ENCODE assay signal across 1 cellular context in the genomic region with DNA sequence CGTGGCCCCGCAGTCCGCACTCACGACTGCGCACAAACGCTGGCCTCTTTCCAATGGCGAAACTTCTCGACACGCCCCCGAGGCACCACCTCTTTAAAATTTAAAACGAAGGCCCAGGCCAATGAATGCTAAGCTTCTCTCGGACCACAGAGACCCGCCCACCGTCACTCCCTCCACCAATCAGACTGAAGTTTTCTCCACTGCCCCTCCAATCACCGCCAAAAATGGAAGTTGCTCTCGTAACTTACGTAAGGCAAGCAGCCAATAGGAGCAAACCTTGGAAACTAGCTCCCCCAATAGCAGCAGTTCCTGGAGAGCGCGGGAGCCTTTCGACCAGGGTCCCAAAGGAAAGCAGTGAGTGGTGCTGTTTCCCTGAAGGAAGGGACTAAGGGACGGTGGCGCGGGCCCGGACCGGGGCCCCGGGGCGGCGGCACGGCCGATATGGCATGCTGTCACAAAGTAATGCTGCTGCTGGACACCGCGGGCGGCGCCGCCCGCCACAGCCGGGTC.
TF ChIP-seq lines count a peak whose summit lies in the region.

A gene with protein sequence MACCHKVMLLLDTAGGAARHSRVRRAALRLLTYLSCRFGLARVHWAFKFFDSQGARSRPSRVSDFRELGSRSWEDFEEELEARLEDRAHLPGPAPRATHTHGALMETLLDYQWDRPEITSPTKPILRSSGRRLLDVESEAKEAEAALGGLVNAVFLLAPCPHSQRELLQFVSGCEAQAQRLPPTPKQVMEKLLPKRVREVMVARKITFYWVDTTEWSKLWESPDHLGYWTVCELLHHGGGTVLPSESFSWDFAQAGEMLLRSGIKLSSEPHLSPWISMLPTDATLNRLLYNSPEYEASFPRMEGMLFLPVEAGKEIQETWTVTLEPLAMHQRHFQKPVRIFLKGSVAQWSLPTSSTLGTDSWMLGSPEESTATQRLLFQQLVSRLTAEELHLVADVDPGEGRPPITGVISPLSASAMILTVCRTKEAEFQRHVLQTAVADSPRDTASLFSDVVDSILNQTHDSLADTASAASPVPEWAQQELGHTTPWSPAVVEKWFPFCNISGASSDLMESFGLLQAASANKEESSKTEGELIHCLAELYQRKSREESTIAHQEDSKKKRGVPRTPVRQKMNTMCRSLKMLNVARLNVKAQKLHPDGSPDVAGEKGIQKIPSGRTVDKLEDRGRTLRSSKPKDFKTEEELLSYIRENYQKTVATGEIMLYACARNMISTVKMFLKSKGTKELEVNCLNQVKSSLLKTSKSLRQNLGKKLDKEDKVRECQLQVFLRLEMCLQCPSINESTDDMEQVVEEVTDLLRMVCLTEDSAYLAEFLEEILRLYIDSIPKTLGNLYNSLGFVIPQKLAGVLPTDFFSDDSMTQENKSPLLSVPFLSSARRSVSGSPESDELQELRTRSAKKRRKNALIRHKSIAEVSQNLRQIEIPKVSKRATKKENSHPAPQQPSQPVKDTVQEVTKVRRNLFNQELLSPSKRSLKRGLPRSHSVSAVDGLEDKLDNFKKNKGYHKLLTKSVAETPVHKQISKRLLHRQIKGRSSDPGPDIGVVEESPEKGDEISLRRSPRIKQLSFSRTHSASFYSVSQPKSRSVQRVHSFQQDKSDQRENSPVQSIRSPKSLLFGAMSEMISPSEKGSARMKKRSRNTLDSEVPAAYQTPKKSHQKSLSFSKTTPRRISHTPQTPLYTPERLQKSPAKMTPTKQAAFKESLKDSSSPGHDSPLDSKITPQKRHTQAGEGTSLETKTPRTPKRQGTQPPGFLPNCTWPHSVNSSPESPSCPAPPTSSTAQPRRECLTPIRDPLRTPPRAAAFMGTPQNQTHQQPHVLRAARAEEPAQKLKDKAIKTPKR (N-terminal part only) (plus strand): TSS at position 324 of the 510 bp plus-strand sequence. CDS start 118 bp downstream, at position 442.

TF ChIP-seq in HepG2, 621 proteins besides CTCF, POLR2A, EP300 and RAD21 (continues in another document):
- TF ChIP-seq, protein P1, sequence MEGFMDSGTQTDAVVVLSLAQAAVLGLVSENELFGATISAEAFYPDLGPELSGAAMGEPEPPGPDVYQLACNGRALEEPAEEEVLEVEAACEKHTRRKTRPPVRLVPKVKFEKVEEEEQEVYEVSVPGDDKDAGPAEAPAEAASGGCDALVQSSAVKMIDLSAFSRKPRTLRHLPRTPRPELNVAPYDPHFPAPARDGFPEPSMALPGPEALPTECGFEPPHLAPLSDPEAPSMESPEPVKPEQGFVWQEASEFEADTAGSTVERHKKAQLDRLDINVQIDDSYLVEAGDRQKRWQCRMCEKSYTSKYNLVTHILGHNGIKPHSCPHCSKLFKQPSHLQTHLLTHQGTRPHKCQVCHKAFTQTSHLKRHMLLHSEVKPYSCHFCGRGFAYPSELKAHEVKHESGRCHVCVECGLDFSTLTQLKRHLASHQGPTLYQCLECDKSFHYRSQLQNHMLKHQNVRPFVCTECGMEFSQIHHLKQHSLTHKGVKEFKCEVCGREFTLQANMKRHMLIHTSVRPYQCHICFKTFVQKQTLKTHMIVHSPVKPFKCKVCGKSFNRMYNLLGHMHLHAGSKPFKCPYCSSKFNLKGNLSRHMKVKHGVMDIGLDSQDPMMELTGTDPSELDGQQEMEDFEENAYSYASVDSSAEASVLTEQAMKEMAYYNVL (CRISPR knock-in tag; IDR thresholded peaks at IDR 0.05; ENCODE audit: borderline replicate concordance), result no peak
- TF ChIP-seq, protein P2, sequence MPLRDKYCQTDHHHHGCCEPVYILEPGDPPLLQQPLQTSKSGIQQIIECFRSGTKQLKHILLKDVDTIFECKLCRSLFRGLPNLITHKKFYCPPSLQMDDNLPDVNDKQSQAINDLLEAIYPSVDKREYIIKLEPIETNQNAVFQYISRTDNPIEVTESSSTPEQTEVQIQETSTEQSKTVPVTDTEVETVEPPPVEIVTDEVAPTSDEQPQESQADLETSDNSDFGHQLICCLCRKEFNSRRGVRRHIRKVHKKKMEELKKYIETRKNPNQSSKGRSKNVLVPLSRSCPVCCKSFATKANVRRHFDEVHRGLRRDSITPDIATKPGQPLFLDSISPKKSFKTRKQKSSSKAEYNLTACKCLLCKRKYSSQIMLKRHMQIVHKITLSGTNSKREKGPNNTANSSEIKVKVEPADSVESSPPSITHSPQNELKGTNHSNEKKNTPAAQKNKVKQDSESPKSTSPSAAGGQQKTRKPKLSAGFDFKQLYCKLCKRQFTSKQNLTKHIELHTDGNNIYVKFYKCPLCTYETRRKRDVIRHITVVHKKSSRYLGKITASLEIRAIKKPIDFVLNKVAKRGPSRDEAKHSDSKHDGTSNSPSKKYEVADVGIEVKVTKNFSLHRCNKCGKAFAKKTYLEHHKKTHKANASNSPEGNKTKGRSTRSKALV (CRISPR knock-in tag; IDR thresholded peaks at IDR 0.05), result no peak
- peak; percentile 53; the same call in 1 of the 2 replicates for TF ChIP-seq EHMT2 (IDR thresholded peaks at IDR 0.05; ENCODE audit: borderline replicate concordance, low read depth, low read length)
- no peak for TF ChIP-seq ZNF17 (CRISPR knock-in tag; IDR thresholded peaks at IDR 0.05)
- TF ChIP-seq PITX1 (CRISPR knock-in tag; IDR thresholded peaks at IDR 0.05), result 0 out of 2 replicates have a peak, but pooled peaks have one; percentile 15
- TF ChIP-seq MAFF (IDR thresholded peaks at IDR 0.05; ENCODE audit: low read depth, low read length), result no peak
- TF ChIP-seq SP5 (CRISPR knock-in tag; IDR thresholded peaks at IDR 0.05; ENCODE audit: borderline replicate concordance, low read depth), result 0 out of 2 replicates have a peak, but pooled peaks have one; percentile 20
- TF ChIP-seq MEIS1 (CRISPR knock-in tag; IDR thresholded peaks at IDR 0.05; ENCODE audit: borderline replicate concordance), result no peak
- TF ChIP-seq ZNF496 (CRISPR knock-in tag; IDR thresholded peaks at IDR 0.05; ENCODE audit: insufficient replicate concordance), result no peak
- no peak for TF ChIP-seq AKAP8 (CRISPR knock-in tag; IDR thresholded peaks at IDR 0.05)
- TF ChIP-seq CCAR2 (optimal IDR thresholded peaks at IDR 0.05; ENCODE audit: low read depth, low read length), result no peak
- TF ChIP-seq SRY (CRISPR knock-in tag; IDR thresholded peaks at IDR 0.05), result peak; percentile 56; the same call in 1 of the 2 replicates
- TF ChIP-seq ZNF883 (CRISPR knock-in tag; IDR thresholded peaks at IDR 0.05; ENCODE audit: not compliant biosample characterization), result no peak
- no peak for TF ChIP-seq ZNF138 (CRISPR knock-in tag; IDR thresholded peaks at IDR 0.05; ENCODE audit: low read depth)
- no peak for TF ChIP-seq ZNF432 (CRISPR knock-in tag; IDR thresholded peaks at IDR 0.05; ENCODE audit: borderline replicate concordance)
- TF ChIP-seq, protein P3, sequence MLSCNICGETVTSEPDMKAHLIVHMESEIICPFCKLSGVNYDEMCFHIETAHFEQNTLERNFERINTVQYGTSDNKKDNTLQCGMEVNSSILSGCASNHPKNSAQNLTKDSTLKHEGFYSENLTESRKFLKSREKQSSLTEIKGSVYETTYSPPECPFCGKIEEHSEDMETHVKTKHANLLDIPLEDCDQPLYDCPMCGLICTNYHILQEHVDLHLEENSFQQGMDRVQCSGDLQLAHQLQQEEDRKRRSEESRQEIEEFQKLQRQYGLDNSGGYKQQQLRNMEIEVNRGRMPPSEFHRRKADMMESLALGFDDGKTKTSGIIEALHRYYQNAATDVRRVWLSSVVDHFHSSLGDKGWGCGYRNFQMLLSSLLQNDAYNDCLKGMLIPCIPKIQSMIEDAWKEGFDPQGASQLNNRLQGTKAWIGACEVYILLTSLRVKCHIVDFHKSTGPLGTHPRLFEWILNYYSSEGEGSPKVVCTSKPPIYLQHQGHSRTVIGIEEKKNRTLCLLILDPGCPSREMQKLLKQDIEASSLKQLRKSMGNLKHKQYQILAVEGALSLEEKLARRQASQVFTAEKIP (CRISPR knock-in tag; IDR thresholded peaks at IDR 0.05; ENCODE audit: borderline replicate concordance), result no peak
- TF ChIP-seq CCDC6 (CRISPR knock-in tag; IDR thresholded peaks at IDR 0.05), result peak; percentile 95
- TF ChIP-seq ZNF7 (CRISPR knock-in tag; IDR thresholded peaks at IDR 0.05), result no peak
- no peak; the same call in 1 of the 2 replicates for TF ChIP-seq ZNF160 (CRISPR knock-in tag; IDR thresholded peaks at IDR 0.05)
- TF ChIP-seq TAF15 (IDR thresholded peaks at IDR 0.05; ENCODE audit: low read depth, low read length, poor library complexity, severe bottlenecking), result no peak
- TF ChIP-seq, protein P4, sequence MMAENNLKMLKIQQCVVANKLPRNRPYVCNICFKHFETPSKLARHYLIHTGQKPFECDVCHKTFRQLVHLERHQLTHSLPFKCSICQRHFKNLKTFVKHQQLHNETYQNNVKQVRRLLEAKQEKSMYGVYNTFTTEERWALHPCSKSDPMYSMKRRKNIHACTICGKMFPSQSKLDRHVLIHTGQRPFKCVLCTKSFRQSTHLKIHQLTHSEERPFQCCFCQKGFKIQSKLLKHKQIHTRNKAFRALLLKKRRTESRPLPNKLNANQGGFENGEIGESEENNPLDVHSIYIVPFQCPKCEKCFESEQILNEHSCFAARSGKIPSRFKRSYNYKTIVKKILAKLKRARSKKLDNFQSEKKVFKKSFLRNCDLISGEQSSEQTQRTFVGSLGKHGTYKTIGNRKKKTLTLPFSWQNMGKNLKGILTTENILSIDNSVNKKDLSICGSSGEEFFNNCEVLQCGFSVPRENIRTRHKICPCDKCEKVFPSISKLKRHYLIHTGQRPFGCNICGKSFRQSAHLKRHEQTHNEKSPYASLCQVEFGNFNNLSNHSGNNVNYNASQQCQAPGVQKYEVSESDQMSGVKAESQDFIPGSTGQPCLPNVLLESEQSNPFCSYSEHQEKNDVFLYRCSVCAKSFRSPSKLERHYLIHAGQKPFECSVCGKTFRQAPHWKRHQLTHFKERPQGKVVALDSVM (CRISPR knock-in tag; IDR thresholded peaks at IDR 0.05), result no peak
- TF ChIP-seq, protein P5, sequence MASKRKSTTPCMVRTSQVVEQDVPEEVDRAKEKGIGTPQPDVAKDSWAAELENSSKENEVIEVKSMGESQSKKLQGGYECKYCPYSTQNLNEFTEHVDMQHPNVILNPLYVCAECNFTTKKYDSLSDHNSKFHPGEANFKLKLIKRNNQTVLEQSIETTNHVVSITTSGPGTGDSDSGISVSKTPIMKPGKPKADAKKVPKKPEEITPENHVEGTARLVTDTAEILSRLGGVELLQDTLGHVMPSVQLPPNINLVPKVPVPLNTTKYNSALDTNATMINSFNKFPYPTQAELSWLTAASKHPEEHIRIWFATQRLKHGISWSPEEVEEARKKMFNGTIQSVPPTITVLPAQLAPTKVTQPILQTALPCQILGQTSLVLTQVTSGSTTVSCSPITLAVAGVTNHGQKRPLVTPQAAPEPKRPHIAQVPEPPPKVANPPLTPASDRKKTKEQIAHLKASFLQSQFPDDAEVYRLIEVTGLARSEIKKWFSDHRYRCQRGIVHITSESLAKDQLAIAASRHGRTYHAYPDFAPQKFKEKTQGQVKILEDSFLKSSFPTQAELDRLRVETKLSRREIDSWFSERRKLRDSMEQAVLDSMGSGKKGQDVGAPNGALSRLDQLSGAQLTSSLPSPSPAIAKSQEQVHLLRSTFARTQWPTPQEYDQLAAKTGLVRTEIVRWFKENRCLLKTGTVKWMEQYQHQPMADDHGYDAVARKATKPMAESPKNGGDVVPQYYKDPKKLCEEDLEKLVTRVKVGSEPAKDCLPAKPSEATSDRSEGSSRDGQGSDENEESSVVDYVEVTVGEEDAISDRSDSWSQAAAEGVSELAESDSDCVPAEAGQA (IDR thresholded peaks at IDR 0.05; ENCODE audit: low read depth), result no peak
- TF ChIP-seq, protein P5 (CRISPR knock-in tag; IDR thresholded peaks at IDR 0.05; ENCODE audit: borderline replicate concordance), result no peak
- TF ChIP-seq NAIF1 (CRISPR knock-in tag; IDR thresholded peaks at IDR 0.05; ENCODE audit: borderline replicate concordance), result no peak
- TF ChIP-seq NRL (CRISPR knock-in tag; IDR thresholded peaks at IDR 0.05; ENCODE audit: borderline replicate concordance), result peak; percentile 51; the same call in 1 of the 2 replicates
- peak; percentile 18; the same call in 1 of the 2 replicates for TF ChIP-seq GATAD2A (CRISPR knock-in tag; IDR thresholded peaks at IDR 0.05)
- peak; percentile 54 for TF ChIP-seq ELF1 (CRISPR knock-in tag; IDR thresholded peaks at IDR 0.05)
